9 cellular contexts compared by ENCODE assay signal in genomic region chr10:124112891-124113580, GRCh38. TPM values are rescaled to one million over a fixed set of nuclear protein-coding genes. Genes with fewer than 3 reads are reported as not detected.
"Had no signal": no experiment of that assay in that cellular context is flagged by ENCODE, and none has a peak within 500 bp of the region (broad histone marks: within the 10 kb centered on the region; RNA-seq: fewer than 3 reads in every experiment).

No MANE protein-coding gene starts in this region.

- DNase-seq: GM23248, GOT3, H9, HCEC 1CT, IMR-90 had no signal

- H3K27ac Mint-ChIP-seq: H9 had no signal

- H3K4me3 Mint-ChIP-seq: H9 had no signal

- H3K9ac ChIP-seq: GM23248 had no signal

- H3K27ac ChIP-seq: GM23248 had no signal

- H2AFZ ChIP-seq: GM23248 had no signal

- H3K4me3 ChIP-seq: GM23248, K562 had no signal

- FAIRE-seq: H54, HTR-8/SVneo, K562 had no signal

- H3K4me1 Mint-ChIP-seq: H9 had no signal

- H3K9me3 Mint-ChIP-seq: H9 had no signal

RNA-seq across cellular contexts. Expression of gene CHST15, which starts 19.6 kb away (rescaled TPM):
- total RNA-seq: HT-29 had no signal
